Comparison of ENCODE assay signal across 16 cellular contexts in genomic region chr1:24052119-24052695, GRCh38. TPM values are rescaled to one million over a fixed set of nuclear protein-coding genes. Genes with fewer than 3 reads are reported as not detected.
A peak's percentile ranks its signal among the peaks of the same experiment; 100 is the strongest.
DNase-seq lines count a peak whose midpoint lies in the region; ATAC-seq and TF ChIP-seq lines count a peak whose summit lies in the region.
"Had no signal": no experiment of that assay in that cellular context is flagged by ENCODE, and none has a peak within 500 bp of the region (broad histone marks: within the 10 kb centered on the region; RNA-seq: fewer than 3 reads in every experiment).

No MANE protein-coding gene starts in this region.

- POLR2A ChIA-PET in OCI-LY7 (lab: Charles Lee) = no interaction called here

- H4K20me1 ChIP-seq in OCI-LY7 (ENCODE audit: insufficient read depth, low read length) = no peaks in the 10 kb centered on the region

- intact Hi-C loops in posterior vena cava (cut with DNase I) (no loop called here), OCI-LY7 (cut with micrococcal nuclease; ENCODE audit: unreplicated experiment) (no loop called here)

- peaks cover 33% of the 10 kb centered on the region for H3K4me1 Mint-ChIP-seq in chondrocyte (ENCODE audit: low read depth)

- peak overlapping the region; percentile 64 for H3K27ac Mint-ChIP-seq in chondrocyte (ENCODE audit: unreplicated experiment)
- H3K27ac Mint-ChIP-seq: CD4-positive, alpha-beta T cell had no signal

- no peaks in the 10 kb centered on the region for H3K27me3 Mint-ChIP-seq in chondrocyte (ENCODE audit: low read depth)
- H3K27me3 Mint-ChIP-seq: CD4-positive, alpha-beta T cell had no signal

- H2AFZ ChIP-seq in OCI-LY7 (ENCODE audit: low read length) = no peak overlapping the region

- CTCF ChIA-PET in OCI-LY7 (lab: Charles Lee; ENCODE audit: unreplicated experiment) = no interaction called here

- DNase-seq in AG10803 (ENCODE audit: low read depth) (peak; percentile 65), chondrocyte (ENCODE audit: low spot score) (no peak), kidney glomerular epithelial cell (lab: John Stamatoyannopoulos, UW) (peak; percentile 10), posterior vena cava (ENCODE audit: low spot score) (peak; percentile 22), NCI-H82 (lab: John Stamatoyannopoulos, UW) (no peak), NCI-H774 (lab: John Stamatoyannopoulos, UW) (no peak), OCI-LY7 (ENCODE audit: low spot score) (no peak)
- DNase-seq: CD4-positive, alpha-beta T cell; DMS79 treated with DMSO at 0.1 percent for 48 hours; GF-D8; NCI-H1092 treated with DMSO at 0.1 percent for 48 hours; NCI-H1694 treated with DMSO at 0.1 percent for 48 hours; Peyer's patch; Right ventricle myocardium superior had no signal

- peaks cover 3% of the 10 kb centered on the region for H3K9me3 Mint-ChIP-seq in chondrocyte (ENCODE audit: low read depth)
- H3K9me3 Mint-ChIP-seq: CD4-positive, alpha-beta T cell had no signal

- H3K9me3 ChIP-seq in OCI-LY7 (ENCODE audit: low read length) = no peaks in the 10 kb centered on the region
- H3K9me3 ChIP-seq: Peyer's patch had no signal

- ATAC-seq in HG02610 (IDR thresholded peaks at IDR 0.05; ENCODE audit: unreplicated experiment) = no peak

- H3K4me3 ChIP-seq in AG10803 (ENCODE audit: low read length) (no peak overlapping the region), OCI-LY7 (ENCODE audit: low read depth, low read length, poor library complexity, severe bottlenecking) (no peak overlapping the region)
- H3K4me3 ChIP-seq: Peyer's patch had no signal

- BruUV-seq in OCI-LY7 (replicated peaks; lab: Mats Ljungman, UMichigan) = no TSS peak

- no peak for TF ChIP-seq CTCF in AG10803 (conservative IDR thresholded peaks at IDR 0.05; ENCODE audit: low read length)
- TF ChIP-seq CTCF in chondrocyte (IDR thresholded peaks at IDR 0.05) = no peak
- TF ChIP-seq CTCF in OCI-LY7 (conservative IDR thresholded peaks at IDR 0.05; ENCODE audit: low read length) = no peak

- H3K79me2 ChIP-seq in OCI-LY7 (ENCODE audit: insufficient read depth, low read depth, low read length) = no peaks in the 10 kb centered on the region

- no peak overlapping the region for H3K4me3 Mint-ChIP-seq in chondrocyte (ENCODE audit: unreplicated experiment)
- H3K4me3 Mint-ChIP-seq: CD4-positive, alpha-beta T cell had no signal

- H3K9me2 ChIP-seq in OCI-LY7 (ENCODE audit: insufficient read depth, low read length) = no peaks in the 10 kb centered on the region

- H3K27ac ChIP-seq in OCI-LY7 (ENCODE audit: low read depth, low read length, poor library complexity, severe bottlenecking) = no peak overlapping the region
- H3K27ac ChIP-seq: KMS-11, Peyer's patch had no signal

- H3K4me1 ChIP-seq in OCI-LY7 (ENCODE audit: insufficient read depth, low read length, poor library complexity, severe bottlenecking) = no peaks in the 10 kb centered on the region

- no peak overlapping the region for H3K4me2 ChIP-seq in OCI-LY7 (ENCODE audit: low read length)
- H3K4me2 ChIP-seq: KMS-11 had no signal

- H3K36me3 Mint-ChIP-seq in chondrocyte (ENCODE audit: low read depth) = no peaks in the 10 kb centered on the region

- H3K36me3 ChIP-seq in OCI-LY7 (ENCODE audit: insufficient read depth, low read length) = no peaks in the 10 kb centered on the region
- H3K36me3 ChIP-seq: Peyer's patch had no signal

RNA-seq across cellular contexts. Expression of gene MYOM3, which starts 59.7 kb away (rescaled TPM):
- total RNA-seq in chondrocyte (0.70 to 2.9 TPM (median 0.72 TPM) in 3 replicates), posterior vena cava (1 to 10 TPM in 1 of 2 donors, under 1 TPM in 1; 0.83 to 1.2 TPM), OCI-LY7 (2022) (not detected in 2 replicates)
- total RNA-seq in OCI-LY7 (2014; rRNA removed; shearing (Covaris generic)) = not detected in 2 replicates
- total RNA-seq: CD4-positive, alpha-beta T cell had no signal

Comparison
In these comparisons a context has a peak if more than half of its experiments do, and no peak if none do; other contexts are left out.
1. DNase-seq: peak in AG10803 (single experiment), kidney glomerular epithelial cell (single experiment) and posterior vena cava (single experiment); none in chondrocyte (single experiment), NCI-H82 (single experiment), NCI-H774 (single experiment) and OCI-LY7 (single experiment).